Comparison of ENCODE assay signal across 9 cellular contexts in the genomic region with DNA sequence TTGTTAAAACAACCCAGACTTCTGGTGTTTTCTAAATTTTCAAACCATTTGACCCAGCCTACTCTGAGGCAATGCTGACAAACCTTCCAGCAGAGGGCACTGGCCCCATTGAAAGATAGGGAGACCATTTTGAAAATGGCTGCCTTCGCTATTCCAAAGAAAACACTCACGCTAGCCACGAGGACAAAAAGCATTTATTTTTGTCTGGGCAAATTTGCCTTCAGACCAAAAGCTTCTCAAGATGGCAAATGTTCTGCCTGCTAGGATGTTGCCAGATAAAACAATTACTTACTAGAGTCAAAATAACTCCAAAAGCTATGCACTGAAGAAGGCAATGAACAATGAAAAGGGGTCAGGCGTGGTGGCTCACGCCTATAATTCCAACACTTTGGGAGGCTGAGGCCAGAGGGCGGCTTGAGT.
DNase-seq lines count a peak whose midpoint lies in the region; ATAC-seq and TF ChIP-seq lines count a peak whose summit lies in the region.
"Had no signal": no experiment of that assay in that cellular context is flagged by ENCODE, and none has a peak within 500 bp of the region (broad histone marks: within the 10 kb centered on the region; RNA-seq: fewer than 3 reads in every experiment).

No MANE protein-coding gene starts in this region.

- no peak overlapping the region for H3K4me3 ChIP-seq in dorsolateral prefrontal cortex

- peak; percentile 28 for DNase-seq in GM03348 (ENCODE audit: low spot score)
- peak; percentile 10 for DNase-seq in NCI-H1092 treated with DMSO at 0.1 percent for 48 hours (lab: John Stamatoyannopoulos, UW)
- DNase-seq in dorsolateral prefrontal cortex: no peak
- DNase-seq in pons (ENCODE audit: low spot score): peak; percentile 72
- no peak for DNase-seq in central memory CD4-positive, alpha-beta T cell
- DNase-seq in NCI-H1436 (lab: John Stamatoyannopoulos, UW): no peak
- no peak for DNase-seq in activated gamma-delta T cell (lab: John Stamatoyannopoulos, UW)
- DNase-seq: activated naive CD4-positive, alpha-beta T cell had no signal

- intact Hi-C loops in dorsolateral prefrontal cortex (cut with DNase I): no loop called here

- TF ChIP-seq CTCF in dorsolateral prefrontal cortex (IDR thresholded peaks at IDR 0.05 in 54 of 56, conservative IDR thresholded peaks at IDR 0.05 in 2 of 56; ENCODE audit: low read depth in 1 of 56, partially characterized antibody in 56 of 56): peak in 55 of 56 donors; percentile 13 to 72 (median 45)

- ATAC-seq in HG02938 (IDR thresholded peaks at IDR 0.05; ENCODE audit: unreplicated experiment): no peak

- peaks cover 0 to 26% (median 0%) of the 10 kb centered on the region in 45 donors for H3K27me3 ChIP-seq in dorsolateral prefrontal cortex

- H3K27ac ChIP-seq in dorsolateral prefrontal cortex: no peak overlapping the region

Comparison
In these comparisons a context has a peak if more than half of its experiments do, and no peak if none do; other contexts are left out.
1. DNase-seq: peak in GM03348 (single experiment), NCI-H1092 treated with DMSO at 0.1 percent for 48 hours (single experiment) and pons (single experiment); none in dorsolateral prefrontal cortex (0 of 10), central memory CD4-positive, alpha-beta T cell (single experiment), NCI-H1436 (single experiment) and activated gamma-delta T cell (single experiment).